ENCODE assay signal across 9 cellular contexts in genomic region chr15:100759698-100760356, GRCh38.
DNase-seq lines count a peak whose midpoint lies in the region; ATAC-seq, FAIRE-seq and TF ChIP-seq lines count a peak whose summit lies in the region.
"Had no signal": no experiment of that assay in that cellular context is flagged by ENCODE, and none has a peak within 500 bp of the region (broad histone marks: within the 10 kb centered on the region; RNA-seq: fewer than 3 reads in every experiment).

No MANE protein-coding gene starts in this region.

- H3K9me3 ChIP-seq in skeletal muscle satellite cell (replicated peaks; ENCODE audit: low read length) (no peaks in the 10 kb centered on the region), kidney (ENCODE audit: control insufficient read depth in 1 of 2, low read length in 2 of 2) (no peaks in the 10 kb centered on the region)

- H3K36me3 ChIP-seq in skeletal muscle satellite cell (ENCODE audit: insufficient read depth, low read length): no peaks in the 10 kb centered on the region
- H3K36me3 ChIP-seq in kidney (ENCODE audit: control insufficient read depth in 1 of 2, insufficient read depth in 2 of 2, low read length in 2 of 2): no peaks in the 10 kb centered on the region

- TF ChIP-seq POLR2A in H54 (IDR thresholded peaks at IDR 0.05; ENCODE audit: low read depth, low read length): no peak

- H3K9ac ChIP-seq in skeletal muscle satellite cell (ENCODE audit: low read depth, low read length) (no peak overlapping the region), kidney (ENCODE audit: low read length in 2 of 2) (no peak overlapping the region)

- TF ChIP-seq CTCF in kidney (IDR thresholded peaks at IDR 0.05; ENCODE audit: borderline replicate concordance, extremely low read depth, insufficient read depth): no peak

- DNase-seq in H54 (ENCODE audit: insufficient read length, low spot score) (peak; percentile 51), SW480 (ENCODE audit: low spot score) (peak; percentile 94), fibroblast of the conjunctiva (ENCODE audit: low read depth) (peak; percentile 35), kidney (no peak)
- DNase-seq: stimulated activated CD4-positive, alpha-beta T cell treated with anti-CD3 and anti-CD28 coated beads, Interleukin-15, amount 100 ng/mL, for 24 hours had no signal

- intact Hi-C loops in kidney (cut with DNase I): no loop called here

- H3K4me1 ChIP-seq in skeletal muscle satellite cell (ENCODE audit: control insufficient read depth, insufficient read depth, low read length) (peaks cover 22% of the 10 kb centered on the region), kidney (ENCODE audit: control insufficient read depth in 1 of 2, insufficient read depth in 1 of 2, low read depth in 1 of 2, low read length in 2 of 2) (no peaks in the 10 kb centered on the region)

- no peak overlapping the region for H3K4me3 ChIP-seq in skeletal muscle satellite cell (ENCODE audit: low read length)
- no peak overlapping the region for H3K4me3 ChIP-seq in kidney (ENCODE audit: low read length in 2 of 2)

- H3K27me3 ChIP-seq in skeletal muscle satellite cell (ENCODE audit: control insufficient read depth, insufficient read depth, low read length): no peaks in the 10 kb centered on the region

- peak overlapping the region; percentile 36 for H3K4me2 ChIP-seq in skeletal muscle satellite cell (ENCODE audit: low read length)

- ATAC-seq in HG03097 (IDR thresholded peaks at IDR 0.05; ENCODE audit: low FRiP score, unreplicated experiment): no peak
- no peak for ATAC-seq in GM21825 (IDR thresholded peaks at IDR 0.05; ENCODE audit: unreplicated experiment)
- no peak for ATAC-seq in GM21723 (IDR thresholded peaks at IDR 0.05; ENCODE audit: unreplicated experiment)

- no peak overlapping the region for H3K27ac ChIP-seq in kidney (ENCODE audit: low read depth in 2 of 2, low read length in 2 of 2)

- FAIRE-seq in H54 (lab: Jason Lieb, UNC) (no peak), kidney (lab: Jason Lieb, UNC) (no peak)
